6 cellular contexts compared by ENCODE assay signal in the genomic region with DNA sequence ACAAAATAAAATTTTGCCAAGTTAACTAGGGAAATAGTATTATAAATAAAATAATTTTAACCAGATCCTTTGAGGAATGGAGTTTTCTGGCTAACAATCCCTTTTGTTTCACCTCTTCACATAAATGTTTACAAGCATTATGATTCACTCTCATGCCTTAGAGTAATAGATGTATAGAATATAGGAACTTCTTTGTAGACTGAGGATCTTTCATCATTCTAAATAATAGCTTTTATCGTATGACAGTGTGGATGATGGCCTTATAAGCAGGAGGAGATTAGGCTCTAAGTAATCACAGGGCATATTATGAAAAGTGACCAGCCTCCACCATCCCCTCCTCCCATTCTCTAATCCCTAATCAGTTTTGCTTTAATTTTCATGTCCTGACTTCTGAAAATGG. TPM values are rescaled to one million over a fixed set of nuclear protein-coding genes. Genes with fewer than 3 reads are reported as not detected.
"Had no signal": no experiment of that assay in that cellular context is flagged by ENCODE, and none has a peak within 500 bp of the region (broad histone marks: within the 10 kb centered on the region; RNA-seq: fewer than 3 reads in every experiment).

No MANE protein-coding gene starts in this region.

- H3K4me3 ChIP-seq: GM23248, HAP-1 had no signal

- DNase-seq: GM23248, GOT3, H7, HFFc6 had no signal

- H3K27ac ChIP-seq: GM23248, HL-60 had no signal

- H3K9me3 ChIP-seq: HAP-1 had no signal

RNA-seq across cellular contexts. Expression of gene CPED1, which starts 24.4 kb away (rescaled TPM):
- total RNA-seq: H7 had no signal
